In the genomic region with DNA sequence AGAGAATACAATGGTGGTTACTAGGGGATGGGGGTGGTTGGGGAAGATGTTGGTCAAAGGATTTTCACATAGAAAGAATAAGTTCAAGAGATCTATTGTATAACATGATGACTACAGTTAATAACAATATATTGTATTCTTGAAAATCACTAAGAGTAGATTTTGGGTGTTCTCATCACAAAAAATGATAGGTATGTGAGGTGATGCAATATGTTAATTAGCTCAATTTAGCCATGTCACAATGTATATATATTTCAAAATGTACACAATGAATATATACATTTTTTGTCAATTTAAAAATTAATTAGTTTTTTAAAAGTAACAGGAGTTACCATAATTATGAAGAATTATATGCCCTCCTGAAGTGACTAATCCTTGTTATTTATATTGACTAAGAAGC, we compare ENCODE assay signal across 18 cellular contexts. TPM values are rescaled to one million over a fixed set of nuclear protein-coding genes. Genes with fewer than 3 reads are reported as not detected.
DNase-seq lines count a peak whose midpoint lies in the region; ATAC-seq, FAIRE-seq and TF ChIP-seq lines count a peak whose summit lies in the region.
"Had no signal": no experiment of that assay in that cellular context is flagged by ENCODE, and none has a peak within 500 bp of the region (broad histone marks: within the 10 kb centered on the region; RNA-seq: fewer than 3 reads in every experiment).

No MANE protein-coding gene starts in this region.

- FAIRE-seq in bronchial epithelial cell (lab: Jason Lieb, UNC) (no peak), small intestine (lab: Jason Lieb, UNC) (no peak)
- FAIRE-seq: GM12891, GM18507 had no signal

- ATAC-seq in HG02610 (IDR thresholded peaks at IDR 0.05; ENCODE audit: unreplicated experiment), result no peak

- no peaks in the 10 kb centered on the region for H3K9me3 ChIP-seq in small intestine (ENCODE audit: control insufficient read depth, low read depth)

- no peaks in the 10 kb centered on the region for H3K4me1 ChIP-seq in small intestine (ENCODE audit: control insufficient read depth in 2 of 2, insufficient read depth in 1 of 2, low read depth in 1 of 2, low read length in 1 of 2)

- TF ChIP-seq CTCF in bronchial epithelial cell (IDR thresholded peaks at IDR 0.05; ENCODE audit: insufficient read depth, low read length, severe bottlenecking), result no peak

- DNase-seq in bronchial epithelial cell (ENCODE audit: low read depth), result peak; percentile 33
- no peak for DNase-seq in epithelial cell of prostate (ENCODE audit: low read depth, low spot score)
- DNase-seq in NCI-H2227 (lab: John Stamatoyannopoulos, UW; ENCODE audit: unreplicated experiment), result no peak
- DNase-seq in small intestine, result no peak
- DNase-seq: C1 segment of cervical spinal cord; Calu3; CD4-positive, alpha-beta memory T cell; COR-L47; DMS53; DMS79 treated with DMSO at 0.1 percent for 48 hours; GF-D8; GOT3; H7; HCEC 1CT had no signal

- peak overlapping the region; percentile 18 for H3K27ac ChIP-seq in epithelial cell of prostate
- no peak overlapping the region for H3K27ac ChIP-seq in small intestine (ENCODE audit: low read depth in 1 of 2, low read length in 1 of 2)

- H3K4me3 ChIP-seq in bronchial epithelial cell (ENCODE audit: low read depth, low read length) (no peak overlapping the region), small intestine (ENCODE audit: low read depth in 1 of 2, low read length in 2 of 2) (no peak overlapping the region)

- TF ChIP-seq RAD21 in Ishikawa (IDR thresholded peaks at IDR 0.05; ENCODE audit: low read depth), result no peak

- H3K36me3 ChIP-seq in bronchial epithelial cell (ENCODE audit: control insufficient read depth, insufficient read depth, low read length) (peaks cover 10% of the 10 kb centered on the region), small intestine (ENCODE audit: control insufficient read depth in 2 of 2, insufficient read depth in 2 of 2, low read length in 2 of 2) (peaks cover 9 to 10% of the 10 kb centered on the region in 2 donors)

- no peak for TF ChIP-seq EP300 in Ishikawa (IDR thresholded peaks at IDR 0.05; ENCODE audit: borderline replicate concordance)

- H3K27me3 ChIP-seq in bronchial epithelial cell (ENCODE audit: control insufficient read depth, insufficient read depth, low read length) (no peaks in the 10 kb centered on the region), small intestine (ENCODE audit: control insufficient read depth in 2 of 2, insufficient read depth in 2 of 2, low read length in 2 of 2) (no peaks in the 10 kb centered on the region)

TF ChIP-seq in Ishikawa, 13 proteins besides CTCF, POLR2A, EP300 and RAD21:
- TF ChIP-seq ZBTB7A (IDR thresholded peaks at IDR 0.05; ENCODE audit: low read depth) (no peak), TAF1 (IDR thresholded peaks at IDR 0.05; ENCODE audit: low read depth) (no peak), CEBPB (IDR thresholded peaks at IDR 0.05) (peak; percentile 63; the same call in 1 of the 2 replicates)

RNA-seq across cellular contexts. Expression of a gene that starts 22.3 kb away (rescaled TPM):
- total RNA-seq in bronchial epithelial cell, result 30.8 and 33.3 TPM in 2 replicates
- polyA plus RNA-seq in small intestine, result 10 to 100 TPM in 1 of 3 donors, 1 to 10 TPM in 2; 7.5 to 13.9 (median 7.8) TPM
